14 cellular contexts compared by ENCODE assay signal in the genomic region with DNA sequence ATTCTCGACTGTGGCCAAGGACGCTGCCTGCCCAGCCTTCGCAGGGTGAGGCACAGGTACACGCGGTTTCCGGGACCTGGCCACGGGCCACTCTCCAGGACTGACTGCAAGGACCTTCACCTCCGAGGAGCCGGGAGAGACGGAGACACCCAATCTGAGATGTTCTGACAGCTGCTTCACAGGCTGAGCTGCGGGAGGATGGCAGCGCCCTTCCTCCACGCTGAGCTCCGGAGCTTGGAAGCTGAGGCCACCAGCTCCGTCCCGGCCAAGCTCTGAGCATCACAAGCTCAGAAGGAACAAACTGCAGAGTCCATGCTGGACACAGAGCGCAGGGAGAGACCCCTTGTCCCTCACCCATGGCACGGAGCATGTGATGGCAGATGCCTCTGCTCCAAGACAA.
DNase-seq lines count a peak whose midpoint lies in the region; ATAC-seq and TF ChIP-seq lines count a peak whose summit lies in the region.
"Had no signal": no experiment of that assay in that cellular context is flagged by ENCODE, and none has a peak within 500 bp of the region (broad histone marks: within the 10 kb centered on the region; RNA-seq: fewer than 3 reads in every experiment).

No MANE protein-coding gene starts in this region.

- TF ChIP-seq CTCF in endothelial cell (IDR thresholded peaks at IDR 0.05; ENCODE audit: unreplicated experiment) = no peak
- TF ChIP-seq CTCF in upper lobe of left lung (IDR thresholded peaks at IDR 0.05) = no peak

- peaks cover 17% of the 10 kb centered on the region for H3K27me3 Mint-ChIP-seq in endothelial cell (ENCODE audit: unreplicated experiment)

- H3K4me3 ChIP-seq in upper lobe of left lung = no peak overlapping the region

- no peaks in the 10 kb centered on the region for H3K9me3 ChIP-seq in upper lobe of left lung

- ATAC-seq in Right ventricle myocardium inferior (no peak), upper lobe of left lung (ENCODE audit: low FRiP score in 2 of 2) (no peak), HG02870 (IDR thresholded peaks at IDR 0.05; ENCODE audit: unreplicated experiment) (no peak), HG02852 (IDR thresholded peaks at IDR 0.05; ENCODE audit: unreplicated experiment) (no peak)

- DNase-seq in cardiac septum (ENCODE audit: low spot score) = peak; percentile 70
- DNase-seq in Right ventricle myocardium inferior (ENCODE audit: missing footprints) = no peak
- DNase-seq in endothelial cell (ENCODE audit: low spot score) = no peak
- DNase-seq in mesenteric fat pad (ENCODE audit: low spot score) = peak; percentile 82
- peak; percentile 8 to 61 for DNase-seq in upper lobe of left lung
- DNase-seq in HT-29 (ENCODE audit: low spot score) = no peak
- DNase-seq: C1 segment of cervical spinal cord, IMR-90, Kasumi-1, NCI-H1436, NCI-H2081, NCI-H524 had no signal

- H3K27me3 ChIP-seq in upper lobe of left lung = no peaks in the 10 kb centered on the region

- no peak for TF ChIP-seq POLR2A in upper lobe of left lung (IDR thresholded peaks at IDR 0.05)

- peaks cover 10% of the 10 kb centered on the region for H3K36me3 Mint-ChIP-seq in endothelial cell (ENCODE audit: low read depth, unreplicated experiment)

- no peak overlapping the region for H3K4me3 Mint-ChIP-seq in endothelial cell (ENCODE audit: unreplicated experiment)

- WGBS in upper lobe of left lung, 2 donors = 84% methylated on average over 9 to 18 of the region's 18 CpGs

- H3K9me3 Mint-ChIP-seq in endothelial cell (ENCODE audit: unreplicated experiment) = no peaks in the 10 kb centered on the region

- intact Hi-C loops in cardiac septum (cut with DNase I) = no loop called here
- intact Hi-C loops in Right ventricle myocardium inferior (cut with DNase I) = no loop called here

- peak overlapping the region; percentile 70 for H3K27ac Mint-ChIP-seq in endothelial cell (ENCODE audit: unreplicated experiment)

- no peaks in the 10 kb centered on the region for H3K4me1 ChIP-seq in upper lobe of left lung

- TF ChIP-seq EP300 in upper lobe of left lung (IDR thresholded peaks at IDR 0.05) = no peak

- H3K4me1 Mint-ChIP-seq in endothelial cell (ENCODE audit: unreplicated experiment) = peaks cover 14% of the 10 kb centered on the region

- no peak overlapping the region for H3K27ac ChIP-seq in upper lobe of left lung

- no peaks in the 10 kb centered on the region for H3K36me3 ChIP-seq in upper lobe of left lung

Comparison
In these comparisons a context has a peak if more than half of its experiments do, and no peak if none do; other contexts are left out.
1. DNase-seq: peak in cardiac septum (single experiment), mesenteric fat pad (single experiment) and upper lobe of left lung (2 of 2); none in Right ventricle myocardium inferior (single experiment), endothelial cell (single experiment) and HT-29 (single experiment).